Comparison of ENCODE assay signal across 27 cellular contexts in genomic region chr7:107503667-107504066, GRCh38.
"Had no signal": no experiment of that assay in that cellular context is flagged by ENCODE, and none has a peak within 500 bp of the region (broad histone marks: within the 10 kb centered on the region; RNA-seq: fewer than 3 reads in every experiment).

No MANE protein-coding gene starts in this region.

- H3K9me3 ChIP-seq: SJSA1, SK-N-SH had no signal

- H3K4me1 Mint-ChIP-seq: brain, WTC11 had no signal

- H3K27ac Mint-ChIP-seq: activated CD4-positive, alpha-beta T cell treated with anti-CD3 and anti-CD28 coated beads for 36 hours; activated CD4-positive, alpha-beta T cell treated with anti-CD3 and anti-CD28 coated beads, Interleukin-2, amount 10 ng/mL, durations not matched to agents 7 days and 5 days; activated CD8-positive, alpha-beta T cell treated with anti-CD3 and anti-CD28 coated beads, Interleukin-2, amount 10 ng/mL, durations not matched to agents 7 days and 5 days; activated naive CD4-positive, alpha-beta T cell treated with anti-CD3 and anti-CD28 coated beads, Interleukin-2, amount 10 ng/mL, durations not matched to agents 7 days and 5 days; activated naive CD8-positive, alpha-beta T cell; activated naive CD8-positive, alpha-beta T cell treated with anti-CD3 and anti-CD28 coated beads, Interleukin-2, amount 50 U/mL, for 24 hours; brain; T-helper 1 cell treated with Interleukin-12 subunit alpha and Interleukin-12 subunit beta and Interleukin-4 antibody, amounts not matched to agents 30 μg/mL and 1 μg/mL, for 36 hours; T-helper 2 cell treated with Interferon-gamma antibody and Interleukin-4, amounts not matched to agents 5 μg/mL and 100 μg/mL, for 36 hours; WTC11 had no signal

- ATAC-seq: activated CD4-positive, alpha-beta T cell treated with anti-CD3 and anti-CD28 coated beads for 36 hours; activated CD4-positive, CD25-positive, alpha-beta regulatory T cell treated with anti-CD3 and anti-CD28 coated beads, Interleukin-2, amount 50 U/mL, for 24 hours; activated CD8-positive, alpha-beta T cell treated with anti-CD3 and anti-CD28 coated beads, Interleukin-2, amount 10 ng/mL, durations not matched to agents 7 days and 5 days; activated naive CD8-positive, alpha-beta T cell treated with anti-CD3 and anti-CD28 coated beads, Interleukin-2, amount 50 U/mL, for 24 hours; activated T-cell treated with anti-CD3 and anti-CD28 coated beads, Interleukin-2, amount 50 U/mL, for 4 hours; Panc1; WTC11 had no signal

- H3K27me3 Mint-ChIP-seq: activated CD4-positive, alpha-beta T cell treated with anti-CD3 and anti-CD28 coated beads for 36 hours; activated CD4-positive, alpha-beta T cell treated with anti-CD3 and anti-CD28 coated beads, Interleukin-2, amount 10 ng/mL, durations not matched to agents 7 days and 5 days; activated naive CD4-positive, alpha-beta T cell treated with anti-CD3 and anti-CD28 coated beads, Interleukin-2, amount 10 ng/mL, durations not matched to agents 7 days and 5 days; activated naive CD8-positive, alpha-beta T cell; activated naive CD8-positive, alpha-beta T cell treated with anti-CD3 and anti-CD28 coated beads, Interleukin-2, amount 50 U/mL, for 24 hours had no signal

- H3K4me3 Mint-ChIP-seq: activated CD4-positive, alpha-beta T cell treated with anti-CD3 and anti-CD28 coated beads for 36 hours; activated CD4-positive, alpha-beta T cell treated with anti-CD3 and anti-CD28 coated beads, Interleukin-2, amount 10 ng/mL, durations not matched to agents 7 days and 5 days; activated CD8-positive, alpha-beta T cell treated with anti-CD3 and anti-CD28 coated beads, Interleukin-2, amount 10 ng/mL, durations not matched to agents 7 days and 5 days; activated naive CD4-positive, alpha-beta T cell treated with anti-CD3 and anti-CD28 coated beads, Interleukin-2, amount 10 ng/mL, durations not matched to agents 7 days and 5 days; activated naive CD8-positive, alpha-beta T cell; activated naive CD8-positive, alpha-beta T cell treated with anti-CD3 and anti-CD28 coated beads, Interleukin-2, amount 50 U/mL, for 24 hours; activated T-cell treated with anti-CD3 and anti-CD28 coated beads, Interleukin-2, amount 50 U/mL, for 4 hours; brain; T-helper 1 cell treated with Interleukin-12 subunit alpha and Interleukin-12 subunit beta and Interleukin-4 antibody, amounts not matched to agents 30 μg/mL and 1 μg/mL, for 36 hours; T-helper 2 cell treated with Interferon-gamma antibody and Interleukin-4, amounts not matched to agents 5 μg/mL and 100 μg/mL, for 36 hours; WTC11 had no signal

- H3K27ac ChIP-seq: SJSA1 had no signal

- H3K36me3 ChIP-seq: SJSA1 had no signal

- DNase-seq: activated CD4-positive, alpha-beta T cell treated with anti-CD3 and anti-CD28 coated beads for 36 hours; activated CD4-positive, alpha-beta T cell treated with anti-CD3 and anti-CD28 coated beads, Interleukin-2, amount 10 ng/mL, durations not matched to agents 7 days and 5 days; activated CD4-positive, alpha-beta T cell treated with anti-CD3 and anti-CD28 coated beads, Interleukin-2, amount 50 U/mL, for 48 hours; activated CD8-positive, alpha-beta T cell treated with anti-CD3 and anti-CD28 coated beads, Interleukin-2, amount 10 ng/mL, durations not matched to agents 7 days and 5 days; activated effector memory CD4-positive, alpha-beta T cell treated with Interleukin-2 at 50 U/mL for 16 hours; activated naive CD4-positive, alpha-beta T cell treated with anti-CD3 and anti-CD28 coated beads, Interleukin-2, amount 10 ng/mL, durations not matched to agents 7 days and 5 days; activated naive CD8-positive, alpha-beta T cell treated with anti-CD3 and anti-CD28 coated beads, Interleukin-2, amount 50 U/mL, for 24 hours; activated T-cell treated with anti-CD3 and anti-CD28 coated beads, Interleukin-2, amount 50 U/mL, for 4 hours; anterior cingulate cortex; caudate nucleus; NCI-H1092 treated with DMSO at 0.1 percent for 48 hours; NCI-H1417; NCI-H146; NCI-H187; NCI-H2029 treated with DMSO at 0.1 percent for 48 hours; NCI-H345; NCI-H774; SHP77 treated with DMSO at 0.1 percent for 48 hours; SK-N-SH had no signal

- H3K4me3 ChIP-seq: SJSA1 had no signal

- H3K9me3 Mint-ChIP-seq: activated CD4-positive, alpha-beta T cell treated with anti-CD3 and anti-CD28 coated beads, Interleukin-2, amount 10 ng/mL, durations not matched to agents 7 days and 5 days; activated naive CD4-positive, alpha-beta T cell treated with anti-CD3 and anti-CD28 coated beads, Interleukin-2, amount 10 ng/mL, durations not matched to agents 7 days and 5 days; activated naive CD8-positive, alpha-beta T cell treated with anti-CD3 and anti-CD28 coated beads, Interleukin-2, amount 50 U/mL, for 24 hours; activated T-cell treated with anti-CD3 and anti-CD28 coated beads, Interleukin-2, amount 50 U/mL, for 4 hours; T-helper 1 cell treated with Interleukin-12 subunit alpha and Interleukin-12 subunit beta and Interleukin-4 antibody, amounts not matched to agents 30 μg/mL and 1 μg/mL, for 36 hours had no signal
